ENCODE assay signal across 22 cellular contexts in genomic region chr9:133507246-133507965, GRCh38. TPM values are rescaled to one million over a fixed set of nuclear protein-coding genes. Genes with fewer than 3 reads are reported as not detected.
DNase-seq lines count a peak whose midpoint lies in the region; ATAC-seq and TF ChIP-seq lines count a peak whose summit lies in the region.
"Had no signal": no experiment of that assay in that cellular context is flagged by ENCODE, and none has a peak within 500 bp of the region (broad histone marks: within the 10 kb centered on the region; RNA-seq: fewer than 3 reads in every experiment).

No MANE protein-coding gene starts in this region.

- intact Hi-C loops in CD4-positive, alpha-beta T cell (cut with DNase I, micrococcal nuclease): no loop called here
- intact Hi-C loops in adrenal gland (cut with DNase I): no loop called here
- intact Hi-C loops in naive thymus-derived CD4-positive, alpha-beta T cell (cut with micrococcal nuclease): no loop called here

- no peak for DNase-seq in CD4-positive, alpha-beta T cell
- DNase-seq in adrenal gland (no peak), C1 segment of cervical spinal cord (lab: John Stamatoyannopoulos, UW) (no peak), SIG-M5 (lab: John Stamatoyannopoulos, UW) (no peak), progenitor cell of endocrine pancreas (ENCODE audit: low spot score, unreplicated experiment) (no peak)
- no peak for DNase-seq in naive thymus-derived CD4-positive, alpha-beta T cell
- DNase-seq: CD4-positive, alpha-beta memory T cell; dermis blood vessel endothelial cell; DMS79 treated with DMSO at 0.1 percent for 48 hours; NCI-H526 treated with DMSO at 0.1 percent for 48 hours; stimulated activated CD4-positive, alpha-beta T cell treated with anti-CD3 and anti-CD28 coated beads, Interleukin-2, amount 100 ng/mL, for 48 hours had no signal

- H3K9me3 ChIP-seq in CD4-positive, alpha-beta T cell (ENCODE audit: control insufficient read depth, low read length): peaks cover 7% of the 10 kb centered on the region
- peaks cover 0 to 5% (median 0%) of the 10 kb centered on the region in 3 donors for H3K9me3 ChIP-seq in adrenal gland (replicated peaks in 1 of 3)
- no peaks in the 10 kb centered on the region for H3K9me3 ChIP-seq in naive thymus-derived CD4-positive, alpha-beta T cell (ENCODE audit: control insufficient read depth in 2 of 3, low read length in 3 of 3)

- WGBS in adrenal gland, 4 donors: 90 to 93% (median 91%) methylated on average over 19 to 24 of the region's 24 CpGs

- ATAC-seq in CD4-positive, alpha-beta T cell (ENCODE audit: poor library complexity): no peak
- ATAC-seq in naive thymus-derived CD4-positive, alpha-beta T cell: no peak
- ATAC-seq: activated CD4-positive, CD25-positive, alpha-beta regulatory T cell treated with anti-CD3 and anti-CD28 coated beads, Interleukin-2, amount 50 U/mL, for 24 hours had no signal

- peaks cover 9 to 23% of the 10 kb centered on the region in 2 donors for H3K4me1 ChIP-seq in adrenal gland (replicated peaks in 1 of 2)
- H3K4me1 ChIP-seq in naive thymus-derived CD4-positive, alpha-beta T cell (ENCODE audit: control insufficient read depth in 2 of 2, insufficient read depth in 2 of 2, low read length in 2 of 2): peaks cover 4 to 31% of the 10 kb centered on the region in 2 donors
- H3K4me1 ChIP-seq: breast epithelium had no signal

- peak overlapping the region; percentile 25 for H3K27ac ChIP-seq in CD4-positive, alpha-beta T cell (ENCODE audit: low read depth, low read length)
- H3K27ac ChIP-seq in adrenal gland: peak overlapping the region in 3 of 5 donors; percentile 11 to 79 (median 49)
- peak overlapping the region; percentile 69 for H3K27ac ChIP-seq in naive thymus-derived CD4-positive, alpha-beta T cell (ENCODE audit: low read depth, low read length)

- no peaks in the 10 kb centered on the region for H3K27me3 Mint-ChIP-seq in CD4-positive, alpha-beta T cell
- peaks cover 0 to 10% (median 0%) of the 10 kb centered on the region in 5 donors for H3K27me3 Mint-ChIP-seq in naive thymus-derived CD4-positive, alpha-beta T cell
- H3K27me3 Mint-ChIP-seq in progenitor cell of endocrine pancreas: peaks cover 13% of the 10 kb centered on the region

- no peak overlapping the region for H3K4me3 ChIP-seq in adrenal gland
- no peak overlapping the region for H3K4me3 ChIP-seq in naive thymus-derived CD4-positive, alpha-beta T cell (ENCODE audit: low read length)
- H3K4me3 ChIP-seq: breast epithelium, stomach had no signal

- TF ChIP-seq CTCF in CD4-positive, alpha-beta T cell (IDR thresholded peaks at IDR 0.05): no peak
- no peak for TF ChIP-seq CTCF in adrenal gland (IDR thresholded peaks at IDR 0.05)
- no peak for TF ChIP-seq CTCF in progenitor cell of endocrine pancreas (IDR thresholded peaks at IDR 0.05; ENCODE audit: unreplicated experiment)

- H3K36me3 Mint-ChIP-seq in CD4-positive, alpha-beta T cell (ENCODE audit: low read depth): no peaks in the 10 kb centered on the region
- peaks cover 0 to 3% (median 0%) of the 10 kb centered on the region in 5 donors for H3K36me3 Mint-ChIP-seq in naive thymus-derived CD4-positive, alpha-beta T cell
- H3K36me3 Mint-ChIP-seq in progenitor cell of endocrine pancreas (ENCODE audit: insufficient read depth): no peaks in the 10 kb centered on the region
- H3K36me3 Mint-ChIP-seq: CD4-positive, alpha-beta memory T cell had no signal

- POLR2A ChIA-PET in CD4-positive, alpha-beta T cell (lab: Charles Lee): no interaction called here
- POLR2A ChIA-PET in naive thymus-derived CD4-positive, alpha-beta T cell (lab: Charles Lee): interaction anchor here (0.7 kb wide), 1 partner anchor 192 kb away, joined by 3 read pairs; no protein-coding TSS in a partner anchor

- H3K4me3 Mint-ChIP-seq in CD4-positive, alpha-beta T cell: peak overlapping the region; percentile 9
- peak overlapping the region in 1 of 10 donors; percentile 38 for H3K4me3 Mint-ChIP-seq in naive thymus-derived CD4-positive, alpha-beta T cell
- no peak overlapping the region for H3K4me3 Mint-ChIP-seq in progenitor cell of endocrine pancreas (ENCODE audit: low read depth)
- H3K4me3 Mint-ChIP-seq: activated T-helper 1 cell treated with anti-CD3 and anti-CD28 coated beads, Interleukin-12 subunit alpha, Interleukin-12 subunit beta, Interleukin-2, Interleukin-4 antibody, amounts not matched to agents 30 ng/mL and 10 ng/mL and 1 ng/mL, durations not matched to agents 14 hours and 24 hours and 36 hours; CD4-positive, alpha-beta memory T cell; T-helper 2 cell treated with Interferon-gamma antibody and Interleukin-4, amounts not matched to agents 5 μg/mL and 100 μg/mL, for 36 hours had no signal

- H3K27ac Mint-ChIP-seq in CD4-positive, alpha-beta T cell: peak overlapping the region; percentile 90
- peak overlapping the region in 7 of 9 donors; percentile 91 to 99 (median 96) for H3K27ac Mint-ChIP-seq in naive thymus-derived CD4-positive, alpha-beta T cell
- H3K27ac Mint-ChIP-seq in progenitor cell of endocrine pancreas: no peak overlapping the region
- H3K27ac Mint-ChIP-seq: activated T-helper 1 cell treated with anti-CD3 and anti-CD28 coated beads, Interleukin-12 subunit alpha, Interleukin-12 subunit beta, Interleukin-2, Interleukin-4 antibody, amounts not matched to agents 30 ng/mL and 10 ng/mL and 1 ng/mL, durations not matched to agents 14 hours and 24 hours and 36 hours; T-helper 2 cell treated with Interferon-gamma antibody and Interleukin-4, amounts not matched to agents 5 μg/mL and 100 μg/mL, for 36 hours had no signal

- peaks cover 24% of the 10 kb centered on the region for H3K4me1 Mint-ChIP-seq in CD4-positive, alpha-beta T cell (ENCODE audit: low read depth)
- H3K4me1 Mint-ChIP-seq in naive thymus-derived CD4-positive, alpha-beta T cell: peaks cover 7 to 37% (median 27%) of the 10 kb centered on the region in 7 donors
- H3K4me1 Mint-ChIP-seq in progenitor cell of endocrine pancreas (ENCODE audit: low read depth): peaks cover 8% of the 10 kb centered on the region

- no peaks in the 10 kb centered on the region for H3K9me3 Mint-ChIP-seq in CD4-positive, alpha-beta T cell
- H3K9me3 Mint-ChIP-seq in naive thymus-derived CD4-positive, alpha-beta T cell: peaks cover 0 to 8% (median 3%) of the 10 kb centered on the region in 11 donors
- peaks cover 1% of the 10 kb centered on the region for H3K9me3 Mint-ChIP-seq in progenitor cell of endocrine pancreas (ENCODE audit: low read depth)

- CTCF ChIA-PET in CD4-positive, alpha-beta T cell (lab: Charles Lee): no interaction called here
- CTCF ChIA-PET in naive thymus-derived CD4-positive, alpha-beta T cell (lab: Charles Lee): interaction anchor here (0.8 kb wide), 1 partner anchor 89 kb away, joined by 3 read pairs; no protein-coding TSS in a partner anchor

- H3K27me3 ChIP-seq in CD4-positive, alpha-beta T cell (ENCODE audit: control insufficient read depth, insufficient read depth, low read length): no peaks in the 10 kb centered on the region
- no peaks in the 10 kb centered on the region for H3K27me3 ChIP-seq in adrenal gland
- H3K27me3 ChIP-seq in naive thymus-derived CD4-positive, alpha-beta T cell (ENCODE audit: control insufficient read depth in 2 of 2, insufficient read depth in 2 of 2, low read length in 2 of 2): no peaks in the 10 kb centered on the region
- H3K27me3 ChIP-seq: breast epithelium had no signal

- no peaks in the 10 kb centered on the region for H3K36me3 ChIP-seq in adrenal gland (replicated peaks in 1 of 2)
- no peaks in the 10 kb centered on the region for H3K36me3 ChIP-seq in naive thymus-derived CD4-positive, alpha-beta T cell (ENCODE audit: control insufficient read depth in 2 of 3, insufficient read depth in 3 of 3, low read length in 3 of 3)
- H3K36me3 ChIP-seq: breast epithelium, stomach had no signal

- TF ChIP-seq POLR2A in adrenal gland (IDR thresholded peaks at IDR 0.05): no peak

RNA-seq across cellular contexts. Expression of gene MYMK, which starts 17.4 kb away (rescaled TPM):
- total RNA-seq in CD4-positive, alpha-beta T cell: not detected
- total RNA-seq in adrenal gland: not detected
- polyA plus RNA-seq in adrenal gland: not detected
- not detected for total RNA-seq in naive thymus-derived CD4-positive, alpha-beta T cell
- not detected for polyA plus RNA-seq in naive thymus-derived CD4-positive, alpha-beta T cell
- not detected in 2 replicates for total RNA-seq in progenitor cell of endocrine pancreas
- total RNA-seq: activated CD8-positive, alpha-beta memory T cell treated with anti-CD3 and anti-CD28 coated beads for 36 hours; activated T-helper 1 cell treated with anti-CD3 and anti-CD28 coated beads, Interleukin-12 subunit alpha, Interleukin-12 subunit beta, Interleukin-2, Interleukin-4 antibody, amounts not matched to agents 30 ng/mL and 10 ng/mL and 1 ng/mL, durations not matched to agents 14 hours and 24 hours and 36 hours; breast epithelium; CD4-positive, alpha-beta memory T cell; dermis blood vessel endothelial cell; frontal cortex; left lobe of liver; omental fat pad; SK-MEL-5; stomach; ureter had no signal
- polyA plus RNA-seq: CD4-positive, alpha-beta memory T cell; stomach had no signal

RNA-seq across cellular contexts. Expression of gene ADAMTSL2, which starts 27.1 kb away (rescaled TPM):
- 1 to 10 TPM; 1.2 to 1.3 TPM for total RNA-seq in CD4-positive, alpha-beta T cell
- total RNA-seq in adrenal gland (100 to 1,000 TPM in 2 of 8 donors, 10 to 100 TPM in 6; 23.5 to 138 (median 70.9) TPM), progenitor cell of endocrine pancreas (0.07 and 0.14 TPM in 2 replicates)
- 100 to 1,000 TPM in 1 of 3 donors, 10 to 100 TPM in 1, 1 to 10 TPM in 1; 4.1 to 108 (median 35.3) TPM for polyA plus RNA-seq in adrenal gland
- total RNA-seq in naive thymus-derived CD4-positive, alpha-beta T cell: 1 to 10 TPM in 1 of 5 experiments, under 1 TPM in 3, not detected in 1; 0.69 to 2.7 (median 0.81) TPM
- polyA plus RNA-seq in naive thymus-derived CD4-positive, alpha-beta T cell: under 1 TPM; 0.16 to 0.19 TPM
- total RNA-seq: activated T-helper 1 cell treated with anti-CD3 and anti-CD28 coated beads, Interleukin-12 subunit alpha, Interleukin-12 subunit beta, Interleukin-2, Interleukin-4 antibody, amounts not matched to agents 30 ng/mL and 10 ng/mL and 1 ng/mL, durations not matched to agents 14 hours and 24 hours and 36 hours had no signal

RNA-seq across cellular contexts. Expression of gene SLC2A6, which starts 28.5 kb away (rescaled TPM):
- total RNA-seq in CD4-positive, alpha-beta T cell: 1 to 10 TPM; 1.8 to 3.2 TPM
- total RNA-seq in adrenal gland (10 to 100 TPM in 3 of 8 donors, 1 to 10 TPM in 5; 2.0 to 79.1 (median 8.8) TPM), progenitor cell of endocrine pancreas (4.7 and 5.2 TPM in 2 replicates)
- polyA plus RNA-seq in adrenal gland: 1 to 10 TPM; 3.3 to 6.7 (median 5.0) TPM
- total RNA-seq in naive thymus-derived CD4-positive, alpha-beta T cell: 10 to 100 TPM in 1 of 5 experiments, 1 to 10 TPM in 4; 2.4 to 34.7 (median 3.6) TPM
- polyA plus RNA-seq in naive thymus-derived CD4-positive, alpha-beta T cell: 1 to 10 TPM; 2.6 TPM

RNA-seq across cellular contexts. Expression of gene CACFD1, which starts 47.6 kb away (rescaled TPM):
- 1 to 10 TPM; 3.7 to 3.8 TPM for total RNA-seq in CD4-positive, alpha-beta T cell
- total RNA-seq in adrenal gland (10 to 100 TPM; 11.4 to 29.5 (median 19.8) TPM), progenitor cell of endocrine pancreas (55.6 and 56.2 TPM in 2 replicates)
- 10 to 100 TPM in 1 of 3 donors, 1 to 10 TPM in 2; 6.5 to 11.1 (median 8.8) TPM for polyA plus RNA-seq in adrenal gland
- total RNA-seq in naive thymus-derived CD4-positive, alpha-beta T cell: 1 to 10 TPM in 4 of 5 experiments, under 1 TPM in 1; 0.56 to 4.7 (median 3.1) TPM
- 1 to 10 TPM; 2.5 to 3.7 TPM for polyA plus RNA-seq in naive thymus-derived CD4-positive, alpha-beta T cell

Comparison
In these comparisons a context has a peak if more than half of its experiments do, and no peak if none do; other contexts are left out.
1. RNA of gene ADAMTSL2, which starts 27.1 kb away (total RNA-seq): 23.5 to 138 TPM in adrenal gland; 1.2 to 1.3 TPM in CD4-positive, alpha-beta T cell, 0.69 to 2.7 TPM in naive thymus-derived CD4-positive, alpha-beta T cell and 0.07 to 0.14 TPM in progenitor cell of endocrine pancreas; every median in the first group is over 4 times any median in the second.
2. Peak in every context shown above with its lines, with median percentiles within 50 percentile points of each other: H3K27ac ChIP-seq.